In genomic region chr11:208917-209260, GRCh38 we compare ENCODE assay signal across 8 cellular contexts. TPM values are rescaled to one million over a fixed set of nuclear protein-coding genes. Genes with fewer than 3 reads are reported as not detected.
DNase-seq lines count a peak whose midpoint lies in the region; ATAC-seq, FAIRE-seq and TF ChIP-seq lines count a peak whose summit lies in the region.

No MANE protein-coding gene starts in this region.

- WGBS in K562 (ENCODE audit: insufficient coverage, low coverage, missing lambda C conversion rate) = 0% methylated on average over 8 of the region's 26 CpGs
- WGBS in right lobe of liver (ENCODE audit: insufficient coverage, low coverage, low lambda C conversion rate, missing lambda C conversion rate) = 0% methylated on average over 8 of the region's 26 CpGs
- 0% methylated on average over 26 of the region's 26 CpGs; no CpG with 5 or more reads in 1 of the 2 donors for WGBS in upper lobe of left lung, 2 donors

- H3K9me3 ChIP-seq in K562 (replicated peaks; ENCODE audit: control insufficient read depth, insufficient read depth, low read depth, low read length) = no peaks in the 10 kb centered on the region
- H3K9me3 ChIP-seq in right lobe of liver = no peaks in the 10 kb centered on the region
- no peaks in the 10 kb centered on the region for H3K9me3 ChIP-seq in upper lobe of left lung

- H3K9me3 Mint-ChIP-seq in activated naive CD4-positive, alpha-beta T cell treated with anti-CD3 and anti-CD28 coated beads for 36 hours = no peaks in the 10 kb centered on the region

- TF ChIP-seq CTCF in K562 (IDR thresholded peaks at IDR 0.05 in 2 of 3, conservative IDR thresholded peaks at IDR 0.05 in 1 of 3; ENCODE audit: insufficient read depth in 2 of 3, low read depth in 1 of 3, low read length in 3 of 3) (no peak), right lobe of liver (IDR thresholded peaks at IDR 0.05) (no peak), upper lobe of left lung (IDR thresholded peaks at IDR 0.05) (no peak)

- CTCF ChIA-PET in activated naive CD4-positive, alpha-beta T cell treated with anti-CD3 and anti-CD28 coated beads for 36 hours (lab: Charles Lee) = no interaction called here
- CTCF ChIA-PET in K562 (lab: Yijun Ruan, JAX; ENCODE audit: low intra/inter-chr PET ratio) = no interaction called here

- H3K27ac ChIP-seq in K562 (ENCODE audit: extremely low read depth, low read depth, low read length) (peak overlapping the region; percentile 93; the same call in 2 of the 3 replicates), right lobe of liver (peak overlapping the region; percentile 15 to 99 (median 98)), upper lobe of left lung (peak overlapping the region; percentile 97 to 99 (median 99))

- intact Hi-C loops in activated naive CD4-positive, alpha-beta T cell treated with anti-CD3 and anti-CD28 coated beads for 36 hours (cut with micrococcal nuclease) = loop anchor here (5.0 to 10.0 kb wide), 3 partner anchors 78 to 588 kb away; partner anchors contain the start of genes PGGHG and SLC25A22
- intact Hi-C loops in K562 (cut with micrococcal nuclease) (no loop called here), right lobe of liver (cut with DNase I) (no loop called here)

- H3K27me3 ChIP-seq in K562 (ENCODE audit: control insufficient read depth in 2 of 2, insufficient read depth in 2 of 2, low read length in 2 of 2) (no peaks in the 10 kb centered on the region; a peak in 1 of 5 replicates), right lobe of liver (no peaks in the 10 kb centered on the region), upper lobe of left lung (no peaks in the 10 kb centered on the region)

- no peak for TF ChIP-seq POLR2A in K562 (conservative IDR thresholded peaks at IDR 0.05)
- TF ChIP-seq POLR2A in right lobe of liver (IDR thresholded peaks at IDR 0.05) = no peak
- no peak for TF ChIP-seq POLR2A in upper lobe of left lung (IDR thresholded peaks at IDR 0.05)

- no peaks in the 10 kb centered on the region for H3K27me3 Mint-ChIP-seq in activated naive CD4-positive, alpha-beta T cell treated with anti-CD3 and anti-CD28 coated beads for 36 hours (ENCODE audit: low read depth)

- H3K9ac ChIP-seq in K562 (ENCODE audit: insufficient read depth in 1 of 2, low read depth in 2 of 2, low read length in 2 of 2) = peak overlapping the region; percentile 97 to 98

- POLR2A ChIA-PET in K562 (lab: Yijun Ruan, JAX) = interaction anchor here (0.8 to 3.1 kb wide), 4 partner anchors 9 to 397 kb away, joined by 3 to 63 read pairs (median 3); no protein-coding TSS in a partner anchor

- peak overlapping the region; percentile 92 for H3K4me2 ChIP-seq in K562 (ENCODE audit: insufficient read depth, low read length)

- H3K4me3 Mint-ChIP-seq in activated naive CD4-positive, alpha-beta T cell treated with anti-CD3 and anti-CD28 coated beads for 36 hours = peak overlapping the region; percentile 96

- no peak for FAIRE-seq in K562 (lab: Jason Lieb, UNC)

- H3K79me2 ChIP-seq in K562 (ENCODE audit: control insufficient read depth, insufficient read depth, low read length) = peaks cover 69% of the 10 kb centered on the region

- H3K27ac Mint-ChIP-seq in activated naive CD4-positive, alpha-beta T cell treated with anti-CD3 and anti-CD28 coated beads for 36 hours = peak overlapping the region; percentile 98

- no peak for DNase-seq in activated naive CD4-positive, alpha-beta T cell treated with anti-CD3 and anti-CD28 coated beads for 36 hours
- DNase-seq in activated naive CD4-positive, alpha-beta T cell treated with Interleukin-2 at 50 U/mL for 16 hours = no peak
- DNase-seq in K562 (ENCODE audit: extremely low read depth in 1 of 4, low spot score in 3 of 4) (no peak), right lobe of liver (peak in 1 of 3 donors; percentile 61), upper lobe of left lung (no peak), NCI-H146 (lab: John Stamatoyannopoulos, UW) (no peak), AML-193 (lab: John Stamatoyannopoulos, UW) (no peak)
- DNase-seq in activated CD4-positive, alpha-beta T cell treated with anti-CD3 and anti-CD28 coated beads, Interleukin-2, amount 50 U/mL, for 1 hour = no peak

- H3K4me1 Mint-ChIP-seq in activated naive CD4-positive, alpha-beta T cell treated with anti-CD3 and anti-CD28 coated beads for 36 hours (ENCODE audit: low read depth) = peaks cover 55% of the 10 kb centered on the region

- H3K36me3 Mint-ChIP-seq in activated naive CD4-positive, alpha-beta T cell treated with anti-CD3 and anti-CD28 coated beads for 36 hours (ENCODE audit: low read depth) = peaks cover 39% of the 10 kb centered on the region

- H3K9me1 ChIP-seq in K562 (ENCODE audit: control insufficient read depth, insufficient read depth, low read length) = peaks cover 10% of the 10 kb centered on the region

- H3K36me3 ChIP-seq in K562 (ENCODE audit: control insufficient read depth, insufficient read depth, low read length) = peaks cover 77% of the 10 kb centered on the region
- H3K36me3 ChIP-seq in right lobe of liver = peaks cover 0 to 60% (median 12%) of the 10 kb centered on the region in 4 donors
- peaks cover 22 to 64% (median 56%) of the 10 kb centered on the region in 4 donors for H3K36me3 ChIP-seq in upper lobe of left lung

- H3K4me3 ChIP-seq in K562 (peak overlapping the region; percentile 96), right lobe of liver (peak overlapping the region; percentile 90 to 99 (median 95)), upper lobe of left lung (peak overlapping the region; percentile 71 to 87 (median 78))

- H4K20me1 ChIP-seq in K562 (replicated peaks; ENCODE audit: control insufficient read depth, insufficient read depth, low read length) = peaks cover 33% of the 10 kb centered on the region; the same call in 1 of the 2 replicates

- peaks cover 25 to 55% of the 10 kb centered on the region in 2 experiments; a peak in 4 of 5 replicates for H3K4me1 ChIP-seq in K562 (replicated peaks in 1 of 2; ENCODE audit: control insufficient read depth in 2 of 2, insufficient read depth in 2 of 2, low read length in 2 of 2)
- peaks cover 0 to 25% (median 13%) of the 10 kb centered on the region in 4 donors for H3K4me1 ChIP-seq in right lobe of liver
- H3K4me1 ChIP-seq in upper lobe of left lung = peaks cover 38 to 53% (median 42%) of the 10 kb centered on the region in 4 donors

- in situ Hi-C loops in K562 (cut with MboI) = no loop called here

- H2AFZ ChIP-seq in K562 (ENCODE audit: low read depth, low read length) = no peak overlapping the region

- ATAC-seq in K562 = peak; percentile 2
- peak in 2 of 4 donors; percentile 2 for ATAC-seq in right lobe of liver
- ATAC-seq in upper lobe of left lung (ENCODE audit: low FRiP score in 2 of 2) = peak in 1 of 2 donors; percentile 1

- BruUV-seq in K562 (replicated peaks; lab: Mats Ljungman, UMichigan) = no TSS peak

- TF ChIP-seq RAD21 in K562 (CRISPR knock-in tag; conservative IDR thresholded peaks at IDR 0.05 in 1 of 2, IDR thresholded peaks at IDR 0.05 in 1 of 2) = no peak

- TF ChIP-seq EP300 in K562 (IDR thresholded peaks at IDR 0.05; ENCODE audit: low read length) = no peak
- TF ChIP-seq EP300 in upper lobe of left lung (IDR thresholded peaks at IDR 0.05) = no peak

RNA-seq across cellular contexts. Expression of gene RIC8A, which starts 1.4 kb away (rescaled TPM):
- total RNA-seq in activated naive CD4-positive, alpha-beta T cell treated with anti-CD3 and anti-CD28 coated beads for 36 hours = 10 to 100 TPM; 74.9 to 85.0 TPM
- 113 and 349 TPM in 2 replicates for total RNA-seq in K562 (2011; cell fraction: chromatin; rRNA removed; ENCODE audit: low replicate concordance)
- 221 and 252 TPM in 2 replicates for total RNA-seq in K562 (2011; cell fraction: nucleolus; rRNA removed)
- 129 and 148 TPM in 2 replicates for total RNA-seq in K562 (2011; cell fraction: nucleoplasm; rRNA removed)
- total RNA-seq in K562 (2014; rRNA removed) (92.6 and 135 TPM in 2 replicates), K562 (2014; rRNA removed; fragmentation: Illumina TruSeq; extraction: Trizol) (43.5 and 50.6 TPM in 2 replicates), K562 (2015; rRNA removed; fragmentation: Illumina TruSeq; extraction: Trizol) (85.8 and 86.3 TPM in 2 replicates), K562 (2021) (103 and 108 TPM in 2 replicates), right lobe of liver (10 to 100 TPM; 29.7 to 54.0 (median 32.4) TPM), upper lobe of left lung (100 to 1,000 TPM in 4 of 6 donors, 10 to 100 TPM in 2; 65.9 to 135 (median 105) TPM)
- polyA plus RNA-seq in K562 (2011; rRNA removed) (72.1 and 81.8 TPM in 2 replicates), K562 (2014; fragmentation: Illumina TruSeq; extraction: Trizol) (88.1 and 93.2 TPM in 2 replicates), K562 (2014; fragmentation: Nextera tagmentation; extraction: Ambion mirVana) (10 to 100 TPM; 10.7 to 13.6 TPM), K562 (2014; rRNA removed) (69.6 and 109 TPM in 2 replicates)
- polyA plus RNA-seq in K562 (2011; cell fraction: cytosol; rRNA removed) = 86.8 and 148 TPM in 2 replicates
- 298 and 428 TPM in 2 replicates for polyA plus RNA-seq in K562 (2011; cell fraction: nucleus; rRNA removed)
- 79.6 and 101 TPM in 2 replicates for polyA plus RNA-seq in K562 (2012)
- 54.7 and 72.9 TPM in 2 replicates for polyA minus RNA-seq in K562 (2011; rRNA and poly(A)+ RNA removed)
- polyA minus RNA-seq in K562 (2011; cell fraction: cytosol; rRNA and poly(A)+ RNA removed) = 45.9 and 91.2 TPM in 2 replicates
- polyA minus RNA-seq in K562 (2011; cell fraction: nucleus; rRNA and poly(A)+ RNA removed) = 83.9 and 102 TPM in 2 replicates

RNA-seq across cellular contexts. Expression of gene BET1L, which starts 1.7 kb away (rescaled TPM):
- 10 to 100 TPM; 50.4 to 51.6 TPM for total RNA-seq in activated naive CD4-positive, alpha-beta T cell treated with anti-CD3 and anti-CD28 coated beads for 36 hours
- total RNA-seq in K562 (2011; cell fraction: chromatin; rRNA removed; ENCODE audit: low replicate concordance) = 168 and 375 TPM in 2 replicates
- 219 and 250 TPM in 2 replicates for total RNA-seq in K562 (2011; cell fraction: nucleolus; rRNA removed)
- 182 and 198 TPM in 2 replicates for total RNA-seq in K562 (2011; cell fraction: nucleoplasm; rRNA removed)
- total RNA-seq in K562 (2014; rRNA removed) (18.3 and 26.8 TPM in 2 replicates), K562 (2014; rRNA removed; fragmentation: Illumina TruSeq; extraction: Trizol) (12.6 and 18.8 TPM in 2 replicates), K562 (2015; rRNA removed; fragmentation: Illumina TruSeq; extraction: Trizol) (19.9 and 21.3 TPM in 2 replicates), K562 (2021) (55.9 and 59.7 TPM in 2 replicates), right lobe of liver (10 to 100 TPM; 17.2 to 28.9 (median 24.8) TPM), upper lobe of left lung (10 to 100 TPM; 24.3 to 70.1 (median 39.0) TPM)
- polyA plus RNA-seq in K562 (2011; rRNA removed) (69.1 and 111 TPM in 2 replicates), K562 (2014; fragmentation: Illumina TruSeq; extraction: Trizol) (65.3 and 66.3 TPM in 2 replicates), K562 (2014; fragmentation: Nextera tagmentation; extraction: Ambion mirVana) (10 to 100 TPM in 1 of 2 experiments, 1 to 10 TPM in 1; 9.9 to 12.1 TPM), K562 (2014; rRNA removed) (41.1 and 49.5 TPM in 2 replicates)
- 133 and 146 TPM in 2 replicates for polyA plus RNA-seq in K562 (2011; cell fraction: cytosol; rRNA removed)
- polyA plus RNA-seq in K562 (2011; cell fraction: nucleus; rRNA removed) = 154 and 183 TPM in 2 replicates
- 42.7 and 71.4 TPM in 2 replicates for polyA plus RNA-seq in K562 (2012)
- 80.3 and 82.9 TPM in 2 replicates for polyA minus RNA-seq in K562 (2011; rRNA and poly(A)+ RNA removed)
- polyA minus RNA-seq in K562 (2011; cell fraction: cytosol; rRNA and poly(A)+ RNA removed) = 38.7 and 41.0 TPM in 2 replicates
- 94.4 and 132 TPM in 2 replicates for polyA minus RNA-seq in K562 (2011; cell fraction: nucleus; rRNA and poly(A)+ RNA removed)

RNA-seq across cellular contexts. Expression of gene SCGB1C1, which starts 16.0 kb away (rescaled TPM):
- not detected for total RNA-seq in activated naive CD4-positive, alpha-beta T cell treated with anti-CD3 and anti-CD28 coated beads for 36 hours
- not detected in 2 replicates for total RNA-seq in K562 (2011; cell fraction: chromatin; rRNA removed; ENCODE audit: low replicate concordance)
- total RNA-seq in K562 (2011; cell fraction: nucleolus; rRNA removed) = not detected in 2 replicates
- not detected in 2 replicates for total RNA-seq in K562 (2011; cell fraction: nucleoplasm; rRNA removed)
- total RNA-seq in K562 (2014; rRNA removed) (not detected in 2 replicates), K562 (2014; rRNA removed; fragmentation: Illumina TruSeq; extraction: Trizol) (not detected in 2 replicates), K562 (2015; rRNA removed; fragmentation: Illumina TruSeq; extraction: Trizol) (not detected in 2 replicates), K562 (2021) (not detected in 2 replicates), right lobe of liver (not detected), upper lobe of left lung (not detected)
- polyA plus RNA-seq in K562 (2011; rRNA removed) (not detected in 2 replicates), K562 (2014; fragmentation: Illumina TruSeq; extraction: Trizol) (not detected in 2 replicates), K562 (2014; fragmentation: Nextera tagmentation; extraction: Ambion mirVana) (not detected), K562 (2014; rRNA removed) (not detected in 2 replicates)
- not detected in 2 replicates for polyA plus RNA-seq in K562 (2011; cell fraction: cytosol; rRNA removed)
- not detected in 2 replicates for polyA plus RNA-seq in K562 (2011; cell fraction: nucleus; rRNA removed)
- polyA plus RNA-seq in K562 (2012) = not detected in 2 replicates
- not detected in 2 replicates for polyA minus RNA-seq in K562 (2011; rRNA and poly(A)+ RNA removed)
- not detected in 2 replicates for polyA minus RNA-seq in K562 (2011; cell fraction: cytosol; rRNA and poly(A)+ RNA removed)
- not detected in 2 replicates for polyA minus RNA-seq in K562 (2011; cell fraction: nucleus; rRNA and poly(A)+ RNA removed)

RNA-seq across cellular contexts. Expression of gene SIRT3, which starts 27.3 kb away (rescaled TPM):
- total RNA-seq in activated naive CD4-positive, alpha-beta T cell treated with anti-CD3 and anti-CD28 coated beads for 36 hours = 10 to 100 TPM; 16.1 to 20.1 TPM
- 63.3 and 67.6 TPM in 2 replicates for total RNA-seq in K562 (2011; cell fraction: chromatin; rRNA removed; ENCODE audit: low replicate concordance)
- total RNA-seq in K562 (2011; cell fraction: nucleolus; rRNA removed) = 36.5 and 39.2 TPM in 2 replicates
- total RNA-seq in K562 (2011; cell fraction: nucleoplasm; rRNA removed) = 42.6 and 50.4 TPM in 2 replicates
- total RNA-seq in K562 (2014; rRNA removed) (13.3 and 14.5 TPM in 2 replicates), K562 (2014; rRNA removed; fragmentation: Illumina TruSeq; extraction: Trizol) (8.6 and 8.7 TPM in 2 replicates), K562 (2015; rRNA removed; fragmentation: Illumina TruSeq; extraction: Trizol) (8.2 and 10.0 TPM in 2 replicates), K562 (2021) (14.9 and 15.2 TPM in 2 replicates), right lobe of liver (10 to 100 TPM in 5 of 6 experiments, 1 to 10 TPM in 1; 9.2 to 22.0 (median 15.5) TPM), upper lobe of left lung (10 to 100 TPM; 11.7 to 37.6 (median 24.0) TPM)
- polyA plus RNA-seq in K562 (2011; rRNA removed) (21.0 and 21.2 TPM in 2 replicates), K562 (2014; fragmentation: Illumina TruSeq; extraction: Trizol) (18.4 and 20.5 TPM in 2 replicates), K562 (2014; fragmentation: Nextera tagmentation; extraction: Ambion mirVana) (1 to 10 TPM; 1.9 to 2.9 TPM), K562 (2014; rRNA removed) (23.8 and 27.5 TPM in 2 replicates)
- 28.7 and 34.0 TPM in 2 replicates for polyA plus RNA-seq in K562 (2011; cell fraction: cytosol; rRNA removed)
- 35.7 and 37.1 TPM in 2 replicates for polyA plus RNA-seq in K562 (2011; cell fraction: nucleus; rRNA removed)
- 19.8 and 24.0 TPM in 2 replicates for polyA plus RNA-seq in K562 (2012)
- polyA minus RNA-seq in K562 (2011; rRNA and poly(A)+ RNA removed) = 15.4 and 17.4 TPM in 2 replicates
- polyA minus RNA-seq in K562 (2011; cell fraction: cytosol; rRNA and poly(A)+ RNA removed) = 5.5 and 16.2 TPM in 2 replicates
- polyA minus RNA-seq in K562 (2011; cell fraction: nucleus; rRNA and poly(A)+ RNA removed) = 10.7 and 13.6 TPM in 2 replicates

RNA-seq across cellular contexts. Expression of gene PSMD13, which starts 27.9 kb away (rescaled TPM):
- 100 to 1,000 TPM; 206 to 210 TPM for total RNA-seq in activated naive CD4-positive, alpha-beta T cell treated with anti-CD3 and anti-CD28 coated beads for 36 hours
- 209 and 273 TPM in 2 replicates for total RNA-seq in K562 (2011; cell fraction: chromatin; rRNA removed; ENCODE audit: low replicate concordance)
- 153 and 159 TPM in 2 replicates for total RNA-seq in K562 (2011; cell fraction: nucleolus; rRNA removed)
- 172 and 176 TPM in 2 replicates for total RNA-seq in K562 (2011; cell fraction: nucleoplasm; rRNA removed)
- total RNA-seq in K562 (2014; rRNA removed) (279 and 309 TPM in 2 replicates), K562 (2014; rRNA removed; fragmentation: Illumina TruSeq; extraction: Trizol) (199 and 209 TPM in 2 replicates), K562 (2015; rRNA removed; fragmentation: Illumina TruSeq; extraction: Trizol) (176 and 185 TPM in 2 replicates), K562 (2021) (236 and 254 TPM in 2 replicates), right lobe of liver (10 to 100 TPM; 46.1 to 71.5 (median 48.7) TPM), upper lobe of left lung (100 to 1,000 TPM in 4 of 6 donors, 10 to 100 TPM in 2; 85.2 to 113 (median 106) TPM)
- polyA plus RNA-seq in K562 (2011; rRNA removed) (225 and 267 TPM in 2 replicates), K562 (2014; fragmentation: Illumina TruSeq; extraction: Trizol) (225 and 237 TPM in 2 replicates), K562 (2014; fragmentation: Nextera tagmentation; extraction: Ambion mirVana) (100 to 1,000 TPM; 370 to 383 TPM), K562 (2014; rRNA removed) (292 and 304 TPM in 2 replicates)
- polyA plus RNA-seq in K562 (2011; cell fraction: cytosol; rRNA removed) = 208 and 225 TPM in 2 replicates
- polyA plus RNA-seq in K562 (2011; cell fraction: nucleus; rRNA removed) = 238 and 252 TPM in 2 replicates
- polyA plus RNA-seq in K562 (2012) = 146 and 216 TPM in 2 replicates
- 144 and 174 TPM in 2 replicates for polyA minus RNA-seq in K562 (2011; rRNA and poly(A)+ RNA removed)
- 61.1 and 89.0 TPM in 2 replicates for polyA minus RNA-seq in K562 (2011; cell fraction: cytosol; rRNA and poly(A)+ RNA removed)
- polyA minus RNA-seq in K562 (2011; cell fraction: nucleus; rRNA and poly(A)+ RNA removed) = 54.5 and 75.3 TPM in 2 replicates
